Comparison of ENCODE assay signal across 20 cellular contexts in genomic region chr14:50222061-50222613, GRCh38. TPM values are rescaled to one million over a fixed set of nuclear protein-coding genes. Genes with fewer than 3 reads are reported as not detected.
DNase-seq lines count a peak whose midpoint lies in the region; ATAC-seq and TF ChIP-seq lines count a peak whose summit lies in the region.
"Had no signal": no experiment of that assay in that cellular context is flagged by ENCODE, and none has a peak within 500 bp of the region (broad histone marks: within the 10 kb centered on the region; RNA-seq: fewer than 3 reads in every experiment).

No MANE protein-coding gene starts in this region.

- in situ Hi-C loops in IMR-90 (cut with MboI; ENCODE audit: low sequenced_read_pairs): no loop called here
- in situ Hi-C loops in gastrocnemius medialis (cut with MboI; ENCODE audit: low sequenced_read_pairs in 4 of 4): loop anchor here in 1 of 4 donors (10.0 kb wide), 1 partner anchor 357 kb away; no protein-coding TSS in a partner anchor

- H3K36me3 Mint-ChIP-seq in CD8-positive, alpha-beta T cell: peaks cover 8% of the 10 kb centered on the region
- H3K36me3 Mint-ChIP-seq in dendritic cell treated with granulocyte-macrophage colony-stimulating factor and Interleukin-4, amounts not matched to agents 40 ng/mL and 50 ng/mL, for 4 days (ENCODE audit: low read depth): peaks cover 21% of the 10 kb centered on the region
- H3K36me3 Mint-ChIP-seq in nephron progenitor cell (ENCODE audit: low read depth): peaks cover 51% of the 10 kb centered on the region

- H3K4me1 ChIP-seq in CD8-positive, alpha-beta T cell (ENCODE audit: insufficient read depth, low read length): peaks cover 15% of the 10 kb centered on the region
- H3K4me1 ChIP-seq in IMR-90 (ENCODE audit: control insufficient read depth, insufficient read depth, low read length) (0 out of 2 replicates have a peak, but pooled peaks cover 2% of the 10 kb centered on the region), smooth muscle cell (ENCODE audit: low read depth) (peaks cover 7% of the 10 kb centered on the region), gastrocnemius medialis (peaks cover 52 to 67% of the 10 kb centered on the region in 2 donors)

- peaks cover 58% of the 10 kb centered on the region for H3K4me1 Mint-ChIP-seq in CD8-positive, alpha-beta T cell (ENCODE audit: low read depth)
- H3K4me1 Mint-ChIP-seq in dendritic cell treated with granulocyte-macrophage colony-stimulating factor and Interleukin-4, amounts not matched to agents 40 ng/mL and 50 ng/mL, for 4 days (ENCODE audit: low read depth): peaks cover 52% of the 10 kb centered on the region
- H3K4me1 Mint-ChIP-seq in nephron progenitor cell: peaks cover 26% of the 10 kb centered on the region

- H3K27me3 Mint-ChIP-seq in CD8-positive, alpha-beta T cell (ENCODE audit: low read depth): no peaks in the 10 kb centered on the region
- no peaks in the 10 kb centered on the region for H3K27me3 Mint-ChIP-seq in dendritic cell treated with granulocyte-macrophage colony-stimulating factor and Interleukin-4, amounts not matched to agents 40 ng/mL and 50 ng/mL, for 4 days
- H3K27me3 Mint-ChIP-seq in nephron progenitor cell (ENCODE audit: low read depth, poor library complexity): peaks cover 2% of the 10 kb centered on the region
- H3K27me3 Mint-ChIP-seq: stimulated activated memory B cell treated with anti-CD40 and anti-IgM and Interleukin-4, amounts not matched to agents 10 μg/mL and 1 μg/mL and 100 μg/mL, for 72 hours had no signal

- CTCF ChIA-PET in CD8-positive, alpha-beta T cell (lab: Charles Lee): interaction anchor here (0.7 kb wide), 1 partner anchor 49 kb away, joined by 3 read pairs; no protein-coding TSS in a partner anchor
- CTCF ChIA-PET in IMR-90 (lab: Yijun Ruan, JAX): no interaction called here

- no peaks in the 10 kb centered on the region for H3K9me3 ChIP-seq in CD8-positive, alpha-beta T cell (ENCODE audit: low read length)
- H3K9me3 ChIP-seq in IMR-90 (ENCODE audit: control insufficient read depth, insufficient read depth, low read length): no peaks in the 10 kb centered on the region
- no peaks in the 10 kb centered on the region for H3K9me3 ChIP-seq in smooth muscle cell (replicated peaks; ENCODE audit: low read depth)
- no peaks in the 10 kb centered on the region for H3K9me3 ChIP-seq in gastrocnemius medialis
- H3K9me3 ChIP-seq: mucosa of descending colon, spleen, transverse colon had no signal

- peaks cover 97% of the 10 kb centered on the region for H3K79me2 ChIP-seq in smooth muscle cell (ENCODE audit: low read depth)

- H4K8ac ChIP-seq in IMR-90 (ENCODE audit: low read depth in 2 of 2, low read length in 2 of 2): no peak overlapping the region

- H3K27ac ChIP-seq in CD8-positive, alpha-beta T cell (ENCODE audit: low read depth, low read length): no peak overlapping the region
- H3K27ac ChIP-seq in IMR-90 (ENCODE audit: insufficient read depth, low read length) (no peak overlapping the region), smooth muscle cell (ENCODE audit: low read depth) (no peak overlapping the region), gastrocnemius medialis (peak overlapping the region in 2 of 4 donors; percentile 38 to 81)
- H3K27ac ChIP-seq: transverse colon, WERI-Rb-1 had no signal

- H3K9me3 Mint-ChIP-seq in CD8-positive, alpha-beta T cell: no peaks in the 10 kb centered on the region
- no peaks in the 10 kb centered on the region for H3K9me3 Mint-ChIP-seq in dendritic cell treated with granulocyte-macrophage colony-stimulating factor and Interleukin-4, amounts not matched to agents 40 ng/mL and 50 ng/mL, for 4 days
- H3K9me3 Mint-ChIP-seq in nephron progenitor cell: peaks cover 8% of the 10 kb centered on the region
- H3K9me3 Mint-ChIP-seq: stimulated activated memory B cell treated with anti-CD40 and anti-IgM and Interleukin-4, amounts not matched to agents 10 μg/mL and 1 μg/mL and 100 μg/mL, for 72 hours had no signal

- no peak overlapping the region for H2BK120ac ChIP-seq in IMR-90 (ENCODE audit: low read depth, low read length)

- intact Hi-C loops in CD8-positive, alpha-beta T cell (cut with DNase I, micrococcal nuclease): no loop called here
- intact Hi-C loops in IMR-90 (cut with micrococcal nuclease): no loop called here
- intact Hi-C loops in dendritic cell treated with granulocyte-macrophage colony-stimulating factor and Interleukin-4, amounts not matched to agents 40 ng/mL and 50 ng/mL, for 4 days (cut with micrococcal nuclease): no loop called here
- intact Hi-C loops in gastrocnemius medialis (cut with DNase I; ENCODE audit: low total_unique reads): no loop called here

- H3K27ac Mint-ChIP-seq in CD8-positive, alpha-beta T cell: peak overlapping the region; percentile 46
- H3K27ac Mint-ChIP-seq in dendritic cell treated with granulocyte-macrophage colony-stimulating factor and Interleukin-4, amounts not matched to agents 40 ng/mL and 50 ng/mL, for 4 days: peak overlapping the region; percentile 14
- peak overlapping the region; percentile 25 for H3K27ac Mint-ChIP-seq in nephron progenitor cell
- H3K27ac Mint-ChIP-seq: stimulated activated memory B cell treated with anti-CD40 and anti-IgM and Interleukin-4, amounts not matched to agents 10 μg/mL and 1 μg/mL and 100 μg/mL, for 72 hours had no signal

- no peak for ATAC-seq in CD8-positive, alpha-beta T cell
- no peak for ATAC-seq in IMR-90 (ENCODE audit: low read depth)
- no peak for ATAC-seq in gastrocnemius medialis
- no peak for ATAC-seq in GM21526 (IDR thresholded peaks at IDR 0.05; ENCODE audit: low FRiP score, unreplicated experiment)
- ATAC-seq: mucosa of descending colon; Right ventricle myocardium inferior; stimulated activated memory B cell treated with anti-CD40 and anti-IgM and Interleukin-4, amounts not matched to agents 10 μg/mL and 1 μg/mL and 100 μg/mL, for 72 hours had no signal

- no peak overlapping the region for H3K4me2 ChIP-seq in IMR-90 (ENCODE audit: low read depth, low read length)
- no peak overlapping the region for H3K4me2 ChIP-seq in smooth muscle cell

- no peak for TF ChIP-seq RAD21 in IMR-90 (IDR thresholded peaks at IDR 0.05; ENCODE audit: low read length)

- H3K4me3 Mint-ChIP-seq in CD8-positive, alpha-beta T cell: no peak overlapping the region
- H3K4me3 Mint-ChIP-seq in dendritic cell treated with granulocyte-macrophage colony-stimulating factor and Interleukin-4, amounts not matched to agents 40 ng/mL and 50 ng/mL, for 4 days: no peak overlapping the region
- H3K4me3 Mint-ChIP-seq in nephron progenitor cell: no peak overlapping the region
- H3K4me3 Mint-ChIP-seq: stimulated activated memory B cell treated with anti-CD40 and anti-IgM and Interleukin-4, amounts not matched to agents 10 μg/mL and 1 μg/mL and 100 μg/mL, for 72 hours had no signal

- no CpG with 5 or more reads among the region's 1 CpG for WGBS in IMR-90 (ENCODE audit: extremely low coverage in 2 of 2, insufficient read length in 1 of 2), 2 experiments
- 95% methylated on average over 1 of the region's 1 CpG for WGBS in smooth muscle cell (ENCODE audit: low lambda C conversion rate)

- no peaks in the 10 kb centered on the region for H3K27me3 ChIP-seq in CD8-positive, alpha-beta T cell (ENCODE audit: insufficient read depth, low read length)
- H3K27me3 ChIP-seq in IMR-90 (ENCODE audit: control insufficient read depth, insufficient read depth, low read length) (no peaks in the 10 kb centered on the region), smooth muscle cell (ENCODE audit: low read depth) (no peaks in the 10 kb centered on the region), gastrocnemius medialis (no peaks in the 10 kb centered on the region)
- H3K27me3 ChIP-seq: spleen, transverse colon had no signal

- H3K14ac ChIP-seq in IMR-90 (replicated peaks; ENCODE audit: low read depth, low read length): no peak overlapping the region

- BruUV-seq in IMR-90 (replicated peaks; lab: Mats Ljungman, UMichigan): no TSS peak

- H3K23ac ChIP-seq in IMR-90 (ENCODE audit: low read depth, low read length): no peak overlapping the region

- H3K9ac ChIP-seq in IMR-90 (ENCODE audit: low read depth, low read length) (no peak overlapping the region), smooth muscle cell (ENCODE audit: low read depth) (no peak overlapping the region)

- no peak overlapping the region for H3K18ac ChIP-seq in IMR-90 (ENCODE audit: low read depth, low read length)

- H3K4me3 ChIP-seq in CD8-positive, alpha-beta T cell (ENCODE audit: low read depth, low read length): no peak overlapping the region
- H3K4me3 ChIP-seq in IMR-90 (ENCODE audit: insufficient read depth, low read depth, low read length): no peak overlapping the region
- H3K4me3 ChIP-seq in smooth muscle cell: no peak overlapping the region
- no peak overlapping the region for H3K4me3 ChIP-seq in gastrocnemius medialis
- H3K4me3 ChIP-seq: mucosa of descending colon, spleen, transverse colon had no signal

- dilution Hi-C loops in IMR-90 (cut with HindIII; ENCODE audit: low sequenced_read_pairs, unreplicated experiment): no loop called here

- H3K56ac ChIP-seq in IMR-90 (ENCODE audit: extremely low read depth, insufficient read depth, low read length): no peak overlapping the region

- no peak overlapping the region for H4K91ac ChIP-seq in IMR-90 (ENCODE audit: insufficient read depth, low read depth, low read length)

- H2BK15ac ChIP-seq in IMR-90 (ENCODE audit: low read depth, low read length): no peak overlapping the region

- H3K36me3 ChIP-seq in CD8-positive, alpha-beta T cell (ENCODE audit: insufficient read depth, low read length): no peaks in the 10 kb centered on the region
- H3K36me3 ChIP-seq in IMR-90 (ENCODE audit: control insufficient read depth, insufficient read depth, low read length) (peaks cover 3% of the 10 kb centered on the region), smooth muscle cell (ENCODE audit: low read depth) (no peaks in the 10 kb centered on the region), gastrocnemius medialis (no peaks in the 10 kb centered on the region)
- H3K36me3 ChIP-seq: spleen, transverse colon had no signal

- H4K5ac ChIP-seq in IMR-90 (ENCODE audit: low read depth, low read length): no peak overlapping the region

- peaks cover 44% of the 10 kb centered on the region for H4K20me1 ChIP-seq in IMR-90 (ENCODE audit: insufficient read depth, low read length)
- H4K20me1 ChIP-seq in smooth muscle cell (ENCODE audit: low read depth): peaks cover 97% of the 10 kb centered on the region

- H2AFZ ChIP-seq in IMR-90 (replicated peaks; ENCODE audit: low read length, poor library complexity) (no peak overlapping the region), smooth muscle cell (ENCODE audit: low read depth) (no peak overlapping the region)

- peaks cover 15 to 62% of the 10 kb centered on the region in 2 experiments for H3K79me1 ChIP-seq in IMR-90 (ENCODE audit: low read depth in 1 of 2, low read length in 2 of 2)

- H3K4ac ChIP-seq in IMR-90 (ENCODE audit: low read depth, low read length): no peak overlapping the region

- no peaks in the 10 kb centered on the region for H3F3A ChIP-seq in smooth muscle cell (ENCODE audit: low read depth)

- no peak overlapping the region for H2AK5ac ChIP-seq in IMR-90 (ENCODE audit: low read depth, low read length)

- H2BK5ac ChIP-seq in IMR-90 (ENCODE audit: low read depth, low read length, poor library complexity, severe bottlenecking): no peak overlapping the region

- POLR2A ChIA-PET in CD8-positive, alpha-beta T cell (lab: Charles Lee): no interaction called here
- POLR2A ChIA-PET in IMR-90 (lab: Charles Lee; ENCODE audit: unreplicated experiment): no interaction called here

- H2BK20ac ChIP-seq in IMR-90 (ENCODE audit: low read depth, low read length): no peak overlapping the region

- no peak overlapping the region for H2AK9ac ChIP-seq in IMR-90 (replicated peaks; ENCODE audit: low read depth, low read length, poor library complexity)

- no peak for TF ChIP-seq CTCF in CD8-positive, alpha-beta T cell (IDR thresholded peaks at IDR 0.05)
- TF ChIP-seq CTCF in IMR-90 (conservative IDR thresholded peaks at IDR 0.05; ENCODE audit: low read depth, low read length): no peak
- TF ChIP-seq CTCF in nephron progenitor cell (IDR thresholded peaks at IDR 0.05): no peak
- no peak for TF ChIP-seq CTCF in smooth muscle cell (IDR thresholded peaks at IDR 0.05; ENCODE audit: borderline replicate concordance, insufficient read depth, poor library complexity, severe bottlenecking)
- no peak for TF ChIP-seq CTCF in gastrocnemius medialis (IDR thresholded peaks at IDR 0.05 in 4 of 5, conservative IDR thresholded peaks at IDR 0.05 in 1 of 5)

- DNase-seq in CD8-positive, alpha-beta T cell: no peak
- DNase-seq in IMR-90 (peak; percentile 18), nephron progenitor cell (no peak), SHP77 treated with DMSO at 0.1 percent for 48 hours (lab: John Stamatoyannopoulos, UW) (no peak), smooth muscle cell (lab: John Stamatoyannopoulos, UW; ENCODE audit: unreplicated experiment) (no peak), gastrocnemius medialis (no peak)
- DNase-seq: activated naive CD4-positive, alpha-beta T cell treated with Interleukin-2 at 50 U/mL for 16 hours; C1 segment of cervical spinal cord; left cardiac atrium; mucosa of descending colon; NCI-H1694; posterior cingulate gyrus; spleen; T-helper 1 cell; transverse colon; WERI-Rb-1 had no signal

- TF ChIP-seq POLR2A in IMR-90 (IDR thresholded peaks at IDR 0.05; ENCODE audit: low read depth, low read length) (no peak), gastrocnemius medialis (IDR thresholded peaks at IDR 0.05) (no peak)

- peaks cover 3% of the 10 kb centered on the region; the same call in 1 of the 2 replicates for H3K9me1 ChIP-seq in IMR-90 (ENCODE audit: insufficient read depth, low read length)

RNA-seq across cellular contexts. Expression of gene SOS2, which starts 9.2 kb away (rescaled TPM):
- total RNA-seq in CD8-positive, alpha-beta T cell: 10 to 100 TPM; 46.8 to 50.2 TPM
- total RNA-seq in IMR-90 (2012; rRNA removed): 10.9 and 13.1 TPM in 2 replicates
- 5.6 and 6.3 TPM in 2 replicates for polyA plus RNA-seq in IMR-90 (2012; rRNA removed)
- 0.69 and 1.1 TPM in 2 replicates for polyA plus RNA-seq in IMR-90 (2012; cell fraction: cytosol; rRNA removed)
- 2.1 and 8.6 TPM in 2 replicates for polyA plus RNA-seq in IMR-90 (2012; cell fraction: nucleus; rRNA removed; ENCODE audit: low replicate concordance)
- 37.5 and 42.7 TPM in 2 replicates for total RNA-seq in smooth muscle cell
- polyA plus RNA-seq in smooth muscle cell: 11.8 and 16.0 TPM in 2 replicates
- total RNA-seq in gastrocnemius medialis: 10 to 100 TPM; 46.5 to 81.2 (median 52.3) TPM
